1 cellular context compared by ENCODE assay signal in genomic region chr2:65016789-65017188, GRCh38.
TF ChIP-seq lines count a peak whose summit lies in the region.

No MANE protein-coding gene starts in this region.

TF ChIP-seq in SK-N-SH, 30 proteins besides CTCF, POLR2A, EP300 and RAD21 (continued from another document):
- TF ChIP-seq TEAD4 (IDR thresholded peaks at IDR 0.05; ENCODE audit: borderline replicate concordance, insufficient read depth) (no peak), CHD2 (IDR thresholded peaks at IDR 0.05; ENCODE audit: low read length, partially characterized antibody) (no peak), POLR2AphosphoS5 (IDR thresholded peaks at IDR 0.05; ENCODE audit: low read depth, low read length) (no peak)
TF ChIP-seq in SK-N-SH: peak in this region for 0.
